ENCODE assay signal across 1 cellular context in genomic region chr11:112226062-112226921, GRCh38.
TF ChIP-seq lines count a peak whose summit lies in the region.

Gene PTS (plus strand): TSS chr11:112226428. CDS start chr11:112226444, 16 bp downstream.

TF ChIP-seq in GM12878, 131 proteins besides CTCF, POLR2A, EP300 and RAD21 (continued from another document):
- TF ChIP-seq IKZF2 (IDR thresholded peaks at IDR 0.05), result peak; percentile 49 to 65; a peak in 2 of 4 replicates
- no peak for TF ChIP-seq RAD51 (IDR thresholded peaks at IDR 0.05)
- peak; percentile 35 for TF ChIP-seq BCL3 (IDR thresholded peaks at IDR 0.05; ENCODE audit: borderline replicate concordance, insufficient read depth, low read depth, low read length, poor library complexity, severe bottlenecking)
- TF ChIP-seq YY1 (IDR thresholded peaks at IDR 0.05; ENCODE audit: low read depth, low read length), result 0 out of 2 replicates have a peak, but pooled peaks have one; percentile 21
- TF ChIP-seq RFX5 (IDR thresholded peaks at IDR 0.05; ENCODE audit: low read depth, low read length), result peak; percentile 67; the same call in 1 of the 2 replicates
- peak; percentile 79 for TF ChIP-seq ZNF687 (IDR thresholded peaks at IDR 0.05)
- 0 out of 2 replicates have a peak, but pooled peaks have one; percentile 17 for TF ChIP-seq GABPA (IDR thresholded peaks at IDR 0.05; ENCODE audit: low read depth)
- peak; percentile 51 to 70; a peak in 2 of 4 replicates for TF ChIP-seq SRF (IDR thresholded peaks at IDR 0.05; ENCODE audit: low read depth in 2 of 2, low read length in 2 of 2)
- peak; percentile 84; the same call in 1 of the 2 replicates for TF ChIP-seq SMAD5 (IDR thresholded peaks at IDR 0.05; ENCODE audit: low read depth)
- TF ChIP-seq WRNIP1 (IDR thresholded peaks at IDR 0.05; ENCODE audit: borderline replicate concordance, low read depth, low read length), result no peak
